In genomic region chr6:84733889-84734288, GRCh38 we compare ENCODE assay signal across 7 cellular contexts. TPM values are rescaled to one million over a fixed set of nuclear protein-coding genes. Genes with fewer than 3 reads are reported as not detected.
"Had no signal": no experiment of that assay in that cellular context is flagged by ENCODE, and none has a peak within 500 bp of the region (broad histone marks: within the 10 kb centered on the region; RNA-seq: fewer than 3 reads in every experiment).

No MANE protein-coding gene starts in this region.

- H3K27ac ChIP-seq: HL-60 had no signal

- ATAC-seq: HepG2 had no signal

- DNase-seq: IMR-90, KBM-7 had no signal

- FAIRE-seq: HepG2, HTR-8/SVneo had no signal

RNA-seq across cellular contexts. Expression of gene TBX18, which starts 30.5 kb away (rescaled TPM):
- total RNA-seq: HepG2, HT-29 had no signal
- polyA plus RNA-seq: HepG2, IgD-negative memory B cell had no signal
